Comparison of ENCODE assay signal across 18 cellular contexts in the genomic region with DNA sequence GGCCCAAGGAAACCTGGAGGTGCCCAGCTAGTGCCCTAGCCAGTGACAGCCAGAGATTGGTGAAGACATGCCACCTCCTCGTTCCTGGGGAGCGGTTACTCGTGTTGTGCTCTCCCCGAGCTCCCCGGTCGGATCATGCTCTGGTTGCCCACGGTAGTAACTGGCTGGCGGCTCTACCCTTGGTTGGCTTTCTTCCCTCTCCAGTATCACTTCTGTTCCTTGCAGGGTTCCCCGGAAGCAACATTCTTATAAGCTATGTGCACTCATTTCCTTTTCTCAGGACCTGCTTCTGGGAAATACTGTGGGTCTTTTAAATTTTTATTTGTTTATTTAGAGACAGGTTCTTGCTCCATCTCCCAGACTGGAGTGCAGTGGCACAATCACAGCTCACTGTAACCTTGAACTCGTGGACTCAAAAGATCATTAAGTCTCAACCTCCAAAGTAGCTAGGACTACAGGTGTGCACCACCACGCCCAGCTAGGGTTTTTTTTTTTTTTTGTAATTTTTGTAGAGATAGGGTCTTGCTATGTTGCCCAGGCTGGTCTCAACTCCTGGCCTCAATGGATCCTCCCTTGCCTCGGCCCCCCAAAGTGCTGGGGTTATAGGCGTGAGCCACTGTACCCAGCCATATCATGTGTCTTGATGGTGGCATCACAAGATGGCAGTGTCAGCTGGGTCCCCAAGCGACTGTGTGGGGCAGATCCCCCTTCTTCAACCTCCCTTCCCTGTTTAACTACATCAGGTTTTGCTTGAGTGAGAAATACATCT. TPM values are rescaled to one million over a fixed set of nuclear protein-coding genes. Genes with fewer than 3 reads are reported as not detected.
"Had no signal": no experiment of that assay in that cellular context is flagged by ENCODE, and none has a peak within 500 bp of the region (broad histone marks: within the 10 kb centered on the region; RNA-seq: fewer than 3 reads in every experiment).

No MANE protein-coding gene starts in this region.

- H3K4me3 Mint-ChIP-seq: activated CD4-positive, alpha-beta memory T cell treated with anti-CD3 and anti-CD28 coated beads for 36 hours; activated CD4-positive, alpha-beta T cell treated with anti-CD3 and anti-CD28 coated beads for 36 hours; activated naive CD4-positive, alpha-beta T cell treated with anti-CD3 and anti-CD28 coated beads, Interleukin-2, amount 50 U/mL, for 24 hours; activated T-cell treated with anti-CD3 and anti-CD28 coated beads, Interleukin-2, amount 50 U/mL, for 24 hours; endodermal cell; stimulated activated naive B cell treated with anti-CD40 and anti-IgM and Interleukin-4, amounts not matched to agents 10 μg/mL and 1 μg/mL and 100 μg/mL, for 72 hours had no signal

- H3K4me3 ChIP-seq: adrenal gland, cardiac muscle cell, dorsolateral prefrontal cortex, gastrocnemius medialis, heart right ventricle, lower lobe of right lung, pancreas, thyroid gland had no signal

- H3K36me3 Mint-ChIP-seq: activated CD4-positive, alpha-beta memory T cell treated with anti-CD3 and anti-CD28 coated beads for 36 hours; activated naive CD4-positive, alpha-beta T cell treated with anti-CD3 and anti-CD28 coated beads, Interleukin-2, amount 50 U/mL, for 24 hours had no signal

- H3K27ac ChIP-seq: adrenal gland, cardiac muscle cell, dorsolateral prefrontal cortex, gastrocnemius medialis, lower lobe of right lung, pancreas, thyroid gland had no signal

- DNase-seq: activated CD4-positive, alpha-beta memory T cell treated with anti-CD3 and anti-CD28 coated beads for 36 hours; activated CD4-positive, alpha-beta T cell treated with anti-CD3 and anti-CD28 coated beads for 36 hours; activated T-cell treated with anti-CD3 and anti-CD28 coated beads, Interleukin-2, amount 50 U/mL, for 24 hours; adrenal gland; dorsolateral prefrontal cortex; endodermal cell; gastrocnemius medialis; heart right ventricle; left cardiac atrium; lower lobe of right lung; pancreas; stimulated activated naive B cell treated with anti-CD40 and anti-IgM and Interleukin-4, amounts not matched to agents 10 μg/mL and 1 μg/mL and 100 μg/mL, for 72 hours; T1000; thyroid gland had no signal

- H3K27ac Mint-ChIP-seq: activated CD4-positive, alpha-beta memory T cell treated with anti-CD3 and anti-CD28 coated beads for 36 hours; activated CD4-positive, alpha-beta T cell treated with anti-CD3 and anti-CD28 coated beads for 36 hours; activated naive CD4-positive, alpha-beta T cell treated with anti-CD3 and anti-CD28 coated beads, Interleukin-2, amount 50 U/mL, for 24 hours; activated T-cell treated with anti-CD3 and anti-CD28 coated beads, Interleukin-2, amount 50 U/mL, for 24 hours; stimulated activated naive B cell treated with anti-CD40 and anti-IgM and Interleukin-4, amounts not matched to agents 10 μg/mL and 1 μg/mL and 100 μg/mL, for 72 hours had no signal

- ATAC-seq: activated CD4-positive, alpha-beta T cell treated with anti-CD3 and anti-CD28 coated beads for 36 hours; gastrocnemius medialis; stimulated activated naive B cell treated with anti-CD40 and anti-IgM and Interleukin-4, amounts not matched to agents 10 μg/mL and 1 μg/mL and 100 μg/mL, for 72 hours had no signal

- H3K4me1 ChIP-seq: adrenal gland, gastrocnemius medialis, pancreas, thyroid gland had no signal

- FAIRE-seq: pancreas, urothelium cell line had no signal

- H3K36me3 ChIP-seq: adrenal gland, cardiac muscle cell, gastrocnemius medialis, heart right ventricle, lower lobe of right lung, pancreas, thyroid gland had no signal

- H3K27me3 ChIP-seq: adrenal gland, cardiac muscle cell, dorsolateral prefrontal cortex, gastrocnemius medialis, heart right ventricle, pancreas, thyroid gland had no signal

- H3K4me1 Mint-ChIP-seq: endodermal cell had no signal

- H3K9me3 Mint-ChIP-seq: activated CD4-positive, alpha-beta memory T cell treated with anti-CD3 and anti-CD28 coated beads for 36 hours; activated naive CD4-positive, alpha-beta T cell treated with anti-CD3 and anti-CD28 coated beads, Interleukin-2, amount 50 U/mL, for 24 hours; activated T-cell treated with anti-CD3 and anti-CD28 coated beads, Interleukin-2, amount 50 U/mL, for 24 hours; endodermal cell had no signal

- H3K27me3 Mint-ChIP-seq: activated CD4-positive, alpha-beta memory T cell treated with anti-CD3 and anti-CD28 coated beads for 36 hours; activated CD4-positive, alpha-beta T cell treated with anti-CD3 and anti-CD28 coated beads for 36 hours; activated naive CD4-positive, alpha-beta T cell treated with anti-CD3 and anti-CD28 coated beads, Interleukin-2, amount 50 U/mL, for 24 hours; activated T-cell treated with anti-CD3 and anti-CD28 coated beads, Interleukin-2, amount 50 U/mL, for 24 hours; stimulated activated naive B cell treated with anti-CD40 and anti-IgM and Interleukin-4, amounts not matched to agents 10 μg/mL and 1 μg/mL and 100 μg/mL, for 72 hours had no signal

- H3K9me3 ChIP-seq: adrenal gland, gastrocnemius medialis, heart right ventricle, lower lobe of right lung, pancreas, thyroid gland had no signal

RNA-seq across cellular contexts. Expression of gene CALHM1, which starts 6.9 kb away (rescaled TPM):
- total RNA-seq: activated CD4-positive, alpha-beta memory T cell treated with anti-CD3 and anti-CD28 coated beads for 36 hours; activated CD4-positive, alpha-beta T cell treated with anti-CD3 and anti-CD28 coated beads for 36 hours; adrenal gland; cardiac muscle cell; endodermal cell; epithelial cell of proximal tubule; gastrocnemius medialis; heart right ventricle; left cardiac atrium; thyroid gland had no signal

RNA-seq across cellular contexts. Expression of gene CALHM3, which starts 13.4 kb away (rescaled TPM):
- total RNA-seq: activated CD4-positive, alpha-beta memory T cell treated with anti-CD3 and anti-CD28 coated beads for 36 hours; activated CD4-positive, alpha-beta T cell treated with anti-CD3 and anti-CD28 coated beads for 36 hours; adrenal gland; cardiac muscle cell; endodermal cell; epithelial cell of proximal tubule; gastrocnemius medialis; heart right ventricle; left cardiac atrium; lower lobe of right lung; thyroid gland had no signal
